Comparison of ENCODE assay signal across 16 cellular contexts in genomic region chr2:238801791-238802190, GRCh38. TPM values are rescaled to one million over a fixed set of nuclear protein-coding genes. Genes with fewer than 3 reads are reported as not detected.
DNase-seq lines count a peak whose midpoint lies in the region; ATAC-seq and TF ChIP-seq lines count a peak whose summit lies in the region.
"Had no signal": no experiment of that assay in that cellular context is flagged by ENCODE, and none has a peak within 500 bp of the region (broad histone marks: within the 10 kb centered on the region; RNA-seq: fewer than 3 reads in every experiment).

No MANE protein-coding gene starts in this region.

- no peak for TF ChIP-seq CTCF in GM10248 (IDR thresholded peaks at IDR 0.05; ENCODE audit: control extremely low read depth, extremely low read depth, low read depth, missing control alignments)

- POLR2A ChIA-PET in GM10248 (lab: Yijun Ruan, JAX): no interaction called here

- in situ Hi-C loops in SK-MEL-5 (cut with HindIII; ENCODE audit: low pct_unique_long_range_greater_than_20kb, low sequenced_read_pairs): no loop called here

- CTCF ChIA-PET in GM10248 (lab: Yijun Ruan, JAX): no interaction called here

- ATAC-seq in HG03432 (IDR thresholded peaks at IDR 0.05; ENCODE audit: unreplicated experiment): no peak
- ATAC-seq: CD8-positive, alpha-beta T cell had no signal

- peak; percentile 83 for DNase-seq in EH (ENCODE audit: low read depth)
- DNase-seq in M059J (ENCODE audit: low read depth): peak; percentile 70
- DNase-seq in SK-MEL-5 (ENCODE audit: low read depth, low spot score): peak; percentile 57
- no peak for DNase-seq in GM10248 (ENCODE audit: extremely low spot score)
- no peak for DNase-seq in NCI-H2107 treated with DMSO at 0.1 percent for 48 hours (lab: John Stamatoyannopoulos, UW; ENCODE audit: unreplicated experiment)
- DNase-seq: Caco-2; CD4-positive, CD25-positive, alpha-beta regulatory T cell; CD8-positive, alpha-beta T cell; DMS153; DND-41; EL; GDM1; GOT3; HCEC 1CT had no signal

RNA-seq across cellular contexts. Expression of gene TWIST2, which starts 46.1 kb away (rescaled TPM):
- total RNA-seq in M059J (2014; rRNA removed; shearing (Covaris generic)): 21.0 and 24.7 TPM in 2 replicates
- total RNA-seq in SK-MEL-5 (2014; rRNA removed; shearing (Covaris generic)): not detected in 2 replicates
- polyA plus RNA-seq in SK-MEL-5 (2015; cell fraction: cytosol; rRNA removed): 0.65 and 0.94 TPM in 2 replicates
- polyA plus RNA-seq in SK-MEL-5 (2015; cell fraction: nucleus; rRNA removed): 0.33 TPM in 1 of 2 replicates, not detected in the other
- total RNA-seq: A673; Caco-2; CD4-positive, CD25-positive, alpha-beta regulatory T cell; CD8-positive, alpha-beta T cell had no signal
- polyA plus RNA-seq: CD4-positive, CD25-positive, alpha-beta regulatory T cell had no signal

Comparison
In these comparisons a context has a peak if more than half of its experiments do, and no peak if none do; other contexts are left out.
1. DNase-seq: peak in EH (single experiment), M059J (single experiment) and SK-MEL-5 (single experiment); none in GM10248 (single experiment) and NCI-H2107 treated with DMSO at 0.1 percent for 48 hours (single experiment).
2. RNA of gene TWIST2, which starts 46.1 kb away (total RNA-seq): 21.0 to 24.7 TPM in M059J; not detected in SK-MEL-5; every median in the first group is over 10 times any median in the second.